ENCODE assay signal across 11 cellular contexts in genomic region chr1:4028139-4028501, GRCh38.
"Had no signal": no experiment of that assay in that cellular context is flagged by ENCODE, and none has a peak within 500 bp of the region (broad histone marks: within the 10 kb centered on the region; RNA-seq: fewer than 3 reads in every experiment).

No MANE protein-coding gene starts in this region.

- DNase-seq: effector memory CD4-positive, alpha-beta T cell; gastrocnemius medialis; heart right ventricle; hypothalamus; kidney glomerular epithelial cell; psoas muscle; retina; sigmoid colon; upper lobe of left lung; uterus had no signal

- ATAC-seq: esophagus mucosa, gastrocnemius medialis, heart right ventricle, psoas muscle had no signal
